In genomic region chr17:74860999-74861553, GRCh38 we compare ENCODE assay signal across 13 cellular contexts. TPM values are rescaled to one million over a fixed set of nuclear protein-coding genes. Genes with fewer than 3 reads are reported as not detected.
DNase-seq lines count a peak whose midpoint lies in the region; ATAC-seq and TF ChIP-seq lines count a peak whose summit lies in the region.
"Had no signal": no experiment of that assay in that cellular context is flagged by ENCODE, and none has a peak within 500 bp of the region (broad histone marks: within the 10 kb centered on the region; RNA-seq: fewer than 3 reads in every experiment).

No MANE protein-coding gene starts in this region.

- no peak for DNase-seq in right atrium auricular region (ENCODE audit: low spot score)
- DNase-seq in left ventricle myocardium superior: no peak
- DNase-seq in upper lobe of left lung: peak in 1 of 2 donors; percentile 86
- no peak for DNase-seq in osteoblast (ENCODE audit: insufficient read length, low spot score, missing footprints)
- no peak for DNase-seq in central memory CD4-positive, alpha-beta T cell
- DNase-seq: T-helper 2 cell had no signal

- H3K27ac Mint-ChIP-seq in brain: no peak overlapping the region
- H3K27ac Mint-ChIP-seq: activated T-helper 1 cell treated with anti-CD3 and anti-CD28 coated beads, Interleukin-12 subunit alpha, Interleukin-12 subunit beta, Interleukin-2, Interleukin-4 antibody, amounts not matched to agents 30 ng/mL and 10 ng/mL and 1 ng/mL, durations not matched to agents 14 hours and 24 hours and 36 hours; CD4-positive, CD25-positive, alpha-beta regulatory T cell had no signal

- no peak overlapping the region for H2AFZ ChIP-seq in osteoblast (ENCODE audit: low read length)

- H3K4me3 Mint-ChIP-seq in brain: peak overlapping the region in 4 of 5 experiments; percentile 7 to 71 (median 44)

- H3K4me3 ChIP-seq in right atrium auricular region: peak overlapping the region; percentile 48 to 58
- peak overlapping the region; percentile 2 for H3K4me3 ChIP-seq in mesodermal cell (ENCODE audit: extremely low read depth, insufficient read depth, low read length, poor library complexity, severe bottlenecking)
- H3K4me3 ChIP-seq in upper lobe of left lung: peak overlapping the region in 3 of 4 donors; percentile 13 to 25 (median 24)
- no peak overlapping the region for H3K4me3 ChIP-seq in osteoblast (ENCODE audit: insufficient read depth, low read length)

- H3K36me3 Mint-ChIP-seq in brain: peaks cover 7% of the 10 kb centered on the region

- peaks cover 0 to 41% of the 10 kb centered on the region in 2 donors for H3K4me1 ChIP-seq in right atrium auricular region
- H3K4me1 ChIP-seq in mesodermal cell (ENCODE audit: control insufficient read depth, insufficient read depth, low read length, poor library complexity, severe bottlenecking): no peaks in the 10 kb centered on the region
- H3K4me1 ChIP-seq in upper lobe of left lung: peaks cover 26 to 31% (median 29%) of the 10 kb centered on the region in 4 donors
- no peaks in the 10 kb centered on the region for H3K4me1 ChIP-seq in osteoblast (ENCODE audit: insufficient read depth, low read length)

- no peak overlapping the region for H3K4me2 ChIP-seq in osteoblast (ENCODE audit: insufficient read depth, low read length)

- H3K9me3 ChIP-seq in right atrium auricular region (no peaks in the 10 kb centered on the region), mesodermal cell (ENCODE audit: control insufficient read depth, low read length) (no peaks in the 10 kb centered on the region), upper lobe of left lung (no peaks in the 10 kb centered on the region), osteoblast (ENCODE audit: low read depth, low read length) (no peaks in the 10 kb centered on the region)
- H3K9me3 ChIP-seq: pancreas had no signal

- peaks cover 70% of the 10 kb centered on the region for H3K27me3 Mint-ChIP-seq in brain

- no peak for TF ChIP-seq POLR2A in upper lobe of left lung (IDR thresholded peaks at IDR 0.05)

- peaks cover 7% of the 10 kb centered on the region in 2 donors for H3K27me3 ChIP-seq in right atrium auricular region
- H3K27me3 ChIP-seq in upper lobe of left lung: peaks cover 2 to 38% (median 28%) of the 10 kb centered on the region in 4 donors
- H3K27me3 ChIP-seq in osteoblast (ENCODE audit: insufficient read depth, low read length): peaks cover 50% of the 10 kb centered on the region

- H3K79me2 ChIP-seq in osteoblast (ENCODE audit: insufficient read depth, low read length): no peaks in the 10 kb centered on the region

- H3K4me1 Mint-ChIP-seq in brain: peaks cover 21% of the 10 kb centered on the region

- H4K20me1 ChIP-seq in osteoblast (ENCODE audit: insufficient read depth, low read length): no peaks in the 10 kb centered on the region

- H3K36me3 ChIP-seq in right atrium auricular region (no peaks in the 10 kb centered on the region), mesodermal cell (ENCODE audit: control insufficient read depth, insufficient read depth, low read length) (peaks cover 22% of the 10 kb centered on the region), upper lobe of left lung (no peaks in the 10 kb centered on the region), osteoblast (ENCODE audit: insufficient read depth, low read length) (no peaks in the 10 kb centered on the region)
- H3K36me3 ChIP-seq: pancreas had no signal

- no peak for TF ChIP-seq EP300 in upper lobe of left lung (IDR thresholded peaks at IDR 0.05)

- peak overlapping the region; percentile 79 to 86 for H3K27ac ChIP-seq in right atrium auricular region
- H3K27ac ChIP-seq in mesodermal cell (ENCODE audit: low read depth, low read length, severe bottlenecking): no peak overlapping the region
- no peak overlapping the region for H3K27ac ChIP-seq in upper lobe of left lung
- H3K27ac ChIP-seq in osteoblast (ENCODE audit: low read depth, low read length): no peak overlapping the region
- H3K27ac ChIP-seq: pancreas had no signal

- 2% methylated on average over 39 to 55 of the region's 70 CpGs for WGBS in mesodermal cell (ENCODE audit: insufficient coverage in 2 of 2), 2 experiments
- WGBS in upper lobe of left lung, 2 donors: 8% methylated on average over 38 of the region's 70 CpGs; no CpG with 5 or more reads in 1 of the 2 donors

- TF ChIP-seq CTCF in right atrium auricular region (IDR thresholded peaks at IDR 0.05) (no peak), brain (conservative IDR thresholded peaks at IDR 0.05) (no peak), upper lobe of left lung (IDR thresholded peaks at IDR 0.05) (no peak), osteoblast (IDR thresholded peaks at IDR 0.05; ENCODE audit: extremely low read depth, low read depth, low read length) (no peak)

- H3K9me3 Mint-ChIP-seq in brain: peaks cover 0 to 6% (median 0%) of the 10 kb centered on the region in 5 experiments
- H3K9me3 Mint-ChIP-seq: activated T-helper 1 cell treated with anti-CD3 and anti-CD28 coated beads, Interleukin-12 subunit alpha, Interleukin-12 subunit beta, Interleukin-2, Interleukin-4 antibody, amounts not matched to agents 30 ng/mL and 10 ng/mL and 1 ng/mL, durations not matched to agents 14 hours and 24 hours and 36 hours had no signal

- ATAC-seq in left ventricle myocardium superior: no peak
- ATAC-seq in upper lobe of left lung (ENCODE audit: low FRiP score in 2 of 2): no peak
- no peak for ATAC-seq in GM21515 (IDR thresholded peaks at IDR 0.05; ENCODE audit: unreplicated experiment)

- intact Hi-C loops in left ventricle myocardium superior (cut with micrococcal nuclease): loop anchor here (5.0 kb wide), 1 partner anchor 69 kb away; no protein-coding TSS in a partner anchor

RNA-seq across cellular contexts. Expression of gene GRIN2C, which starts 1.4 kb away (rescaled TPM):
- total RNA-seq in right atrium auricular region: 10 to 100 TPM; 27.6 to 34.4 TPM
- total RNA-seq in left ventricle myocardium superior: 0.52 TPM
- polyA plus RNA-seq in brain (ENCODE audit: insufficient read depth, low read depth, low replicate concordance): 10.0 TPM
- 0.41 TPM for polyA plus RNA-seq in mesodermal cell (2013, experiment 1 of 2)
- polyA plus RNA-seq in mesodermal cell (2013, experiment 2 of 2): 0.25 TPM
- total RNA-seq in upper lobe of left lung: under 1 TPM in 1 of 6 donors, not detected in 5; 0.17 TPM
- 0.29 and 0.72 TPM in 2 replicates for total RNA-seq in osteoblast
- total RNA-seq: CD4-positive, CD25-positive, alpha-beta regulatory T cell; dermis microvascular lymphatic vessel endothelial cell had no signal
- polyA plus RNA-seq: CD4-positive, CD25-positive, alpha-beta regulatory T cell had no signal

RNA-seq across cellular contexts. Expression of gene FDXR, which starts 11.7 kb away (rescaled TPM):
- total RNA-seq in right atrium auricular region: 1 to 10 TPM; 4.1 to 7.9 TPM
- 4.5 TPM for total RNA-seq in left ventricle myocardium superior
- 16.7 TPM for polyA plus RNA-seq in brain (ENCODE audit: insufficient read depth, low read depth, low replicate concordance)
- polyA plus RNA-seq in mesodermal cell (2013, experiment 1 of 2): 23.7 TPM
- 21.1 TPM for polyA plus RNA-seq in mesodermal cell (2013, experiment 2 of 2)
- total RNA-seq in upper lobe of left lung: 10 to 100 TPM in 3 of 6 donors, 1 to 10 TPM in 3; 6.8 to 15.1 (median 10.8) TPM
- total RNA-seq in osteoblast: 23.5 and 25.9 TPM in 2 replicates

RNA-seq across cellular contexts. Expression of gene FADS6, which starts 32.4 kb away (rescaled TPM):
- total RNA-seq in right atrium auricular region: not detected
- total RNA-seq in left ventricle myocardium superior: not detected
- polyA plus RNA-seq in brain (ENCODE audit: insufficient read depth, low read depth, low replicate concordance): 0.39 TPM
- polyA plus RNA-seq in mesodermal cell (2013, experiment 1 of 2): not detected
- polyA plus RNA-seq in mesodermal cell (2013, experiment 2 of 2): not detected
- total RNA-seq in upper lobe of left lung: not detected
- not detected in 2 replicates for total RNA-seq in osteoblast
- total RNA-seq: activated T-helper 1 cell treated with anti-CD3 and anti-CD28 coated beads, Interleukin-12 subunit alpha, Interleukin-12 subunit beta, Interleukin-2, Interleukin-4 antibody, amounts not matched to agents 30 ng/mL and 10 ng/mL and 1 ng/mL, durations not matched to agents 14 hours and 24 hours and 36 hours; CD4-positive, CD25-positive, alpha-beta regulatory T cell; dermis microvascular lymphatic vessel endothelial cell had no signal
- polyA plus RNA-seq: CD4-positive, CD25-positive, alpha-beta regulatory T cell had no signal

Comparison
In these comparisons a context has a peak if more than half of its experiments do, and no peak if none do; other contexts are left out.
1. RNA of gene GRIN2C, which starts 1.4 kb away (total RNA-seq): 27.6 to 34.4 TPM in right atrium auricular region; 0.29 to 0.72 TPM in osteoblast, 0.52 TPM in left ventricle myocardium superior (single experiment) and 0.17 TPM in upper lobe of left lung; every median in the first group is over 10 times any median in the second.
2. H3K27ac ChIP-seq: peak in right atrium auricular region (2 of 2); none in mesodermal cell (single experiment), upper lobe of left lung (0 of 4) and osteoblast (single experiment).